8 cellular contexts compared by ENCODE assay signal in the genomic region with DNA sequence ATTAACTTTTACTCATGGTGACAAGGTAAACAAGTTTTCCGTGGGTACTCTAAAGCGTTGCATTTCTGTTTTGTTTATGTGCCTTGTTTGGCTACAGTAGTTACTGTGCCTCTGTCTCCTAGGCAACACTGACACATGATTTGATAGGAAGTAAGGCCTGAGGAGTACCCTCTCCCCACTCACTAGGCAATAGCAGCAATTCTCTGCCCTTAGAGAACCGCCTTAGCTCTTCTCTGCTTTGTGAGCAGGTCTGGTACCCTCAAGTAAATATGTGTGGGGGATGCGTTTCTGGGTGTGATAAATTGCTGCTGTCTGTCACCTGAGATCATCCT. TPM values are rescaled to one million over a fixed set of nuclear protein-coding genes. Genes with fewer than 3 reads are reported as not detected.
DNase-seq lines count a peak whose midpoint lies in the region; ATAC-seq lines count a peak whose summit lies in the region.

A gene with protein sequence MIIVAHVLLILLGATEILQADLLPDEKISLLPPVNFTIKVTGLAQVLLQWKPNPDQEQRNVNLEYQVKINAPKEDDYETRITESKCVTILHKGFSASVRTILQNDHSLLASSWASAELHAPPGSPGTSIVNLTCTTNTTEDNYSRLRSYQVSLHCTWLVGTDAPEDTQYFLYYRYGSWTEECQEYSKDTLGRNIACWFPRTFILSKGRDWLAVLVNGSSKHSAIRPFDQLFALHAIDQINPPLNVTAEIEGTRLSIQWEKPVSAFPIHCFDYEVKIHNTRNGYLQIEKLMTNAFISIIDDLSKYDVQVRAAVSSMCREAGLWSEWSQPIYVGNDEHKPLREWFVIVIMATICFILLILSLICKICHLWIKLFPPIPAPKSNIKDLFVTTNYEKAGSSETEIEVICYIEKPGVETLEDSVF (minus strand): TSS at position 76 of the 332 bp plus-strand sequence. CDS start 5,390 bp downstream, outside the sequence.

- POLR2A ChIA-PET in activated CD8-positive, alpha-beta T cell treated with anti-CD3 and anti-CD28 coated beads, Interleukin-2, amount 10 ng/mL, durations not matched to agents 7 days and 5 days (lab: Charles Lee), result no interaction called here

- H4K91ac ChIP-seq in neuronal stem cell (ENCODE audit: low read depth, low read length, poor library complexity), result no peak within 1 kb of the TSS

- no peak within 1 kb of the TSS for H2BK12ac ChIP-seq in neuronal stem cell (ENCODE audit: low read length)

- no peak within 1 kb of the TSS for H2BK5ac ChIP-seq in neuronal stem cell (ENCODE audit: low read length)

- no peak within 1 kb of the TSS for H3K27ac Mint-ChIP-seq in activated CD8-positive, alpha-beta T cell treated with anti-CD3 and anti-CD28 coated beads, Interleukin-2, amount 10 ng/mL, durations not matched to agents 7 days and 5 days

- H3K36me3 ChIP-seq in neuronal stem cell (replicated peaks in 1 of 2; ENCODE audit: control insufficient read depth in 2 of 2, insufficient read depth in 2 of 2, low read length in 2 of 2), result no peaks in the 10 kb centered on the region

- H3K14ac ChIP-seq in neuronal stem cell (ENCODE audit: low read length), result no peak within 1 kb of the TSS

- no peaks in the 10 kb centered on the region for H3K9me3 ChIP-seq in neuronal stem cell (replicated peaks in 1 of 2; ENCODE audit: control insufficient read depth in 2 of 2, insufficient read depth in 1 of 2, low read depth in 1 of 2, low read length in 2 of 2)

- H2BK120ac ChIP-seq in neuronal stem cell (ENCODE audit: low read depth, low read length), result no peak within 1 kb of the TSS

- no peak within 1 kb of the TSS for H3K23ac ChIP-seq in neuronal stem cell (ENCODE audit: low read depth, low read length, poor library complexity)

- no CpG with 5 or more reads among the region's 4 CpGs for WGBS in neuronal stem cell (ENCODE audit: extremely low coverage in 2 of 2, insufficient read length in 2 of 2, insufficient replicate concordance in 1 of 2), 2 donors

- H3K9me3 Mint-ChIP-seq in activated CD8-positive, alpha-beta T cell treated with anti-CD3 and anti-CD28 coated beads, Interleukin-2, amount 10 ng/mL, durations not matched to agents 7 days and 5 days (ENCODE audit: insufficient read depth), result no peaks in the 10 kb centered on the region

- H3K27me3 Mint-ChIP-seq in activated CD8-positive, alpha-beta T cell treated with anti-CD3 and anti-CD28 coated beads, Interleukin-2, amount 10 ng/mL, durations not matched to agents 7 days and 5 days (ENCODE audit: low read depth), result peaks cover 13% of the 10 kb centered on the region

- H3K4ac ChIP-seq in neuronal stem cell (ENCODE audit: low read length), result no peak within 1 kb of the TSS

- H3K4me1 ChIP-seq in neuronal stem cell (ENCODE audit: control insufficient read depth in 2 of 2, insufficient read depth in 1 of 2, low read depth in 1 of 2, low read length in 2 of 2), result no peaks in the 10 kb centered on the region

- CTCF ChIA-PET in activated CD8-positive, alpha-beta T cell treated with anti-CD3 and anti-CD28 coated beads, Interleukin-2, amount 10 ng/mL, durations not matched to agents 7 days and 5 days (lab: Charles Lee), result no interaction called here

- H2AK5ac ChIP-seq in neuronal stem cell (ENCODE audit: low read depth, low read length), result no peak within 1 kb of the TSS

- peak within 1 kb of the TSS; percentile 63 for H2AFZ ChIP-seq in neuronal stem cell (ENCODE audit: low read length)

- ATAC-seq in HG03378 (IDR thresholded peaks at IDR 0.05; ENCODE audit: unreplicated experiment) (peak; percentile 37), GM18873 (IDR thresholded peaks at IDR 0.05; ENCODE audit: low FRiP score, unreplicated experiment) (no peak)
- peak; percentile 44 for ATAC-seq in activated CD8-positive, alpha-beta T cell treated with anti-CD3 and anti-CD28 coated beads, Interleukin-2, amount 10 ng/mL, durations not matched to agents 7 days and 5 days

- H3K9ac ChIP-seq in neuronal stem cell (ENCODE audit: low read depth, low read length, poor library complexity), result no peak within 1 kb of the TSS

- no peak within 1 kb of the TSS for H3K18ac ChIP-seq in neuronal stem cell (ENCODE audit: low read length)

- no peaks in the 10 kb centered on the region for H3K4me1 Mint-ChIP-seq in activated CD8-positive, alpha-beta T cell treated with anti-CD3 and anti-CD28 coated beads, Interleukin-2, amount 10 ng/mL, durations not matched to agents 7 days and 5 days (ENCODE audit: low read depth)

- no peak within 1 kb of the TSS for H3K27ac ChIP-seq in neuronal stem cell (replicated peaks; ENCODE audit: low read length)

- no peak within 1 kb of the TSS for H3K4me3 ChIP-seq in neuronal stem cell (ENCODE audit: low read length in 2 of 2)

- H3K4me3 Mint-ChIP-seq in activated CD8-positive, alpha-beta T cell treated with anti-CD3 and anti-CD28 coated beads, Interleukin-2, amount 10 ng/mL, durations not matched to agents 7 days and 5 days, result no peak within 1 kb of the TSS

- H3K27me3 ChIP-seq in neuronal stem cell (ENCODE audit: control insufficient read depth in 3 of 3, insufficient read depth in 3 of 3, low read depth in 1 of 3, low read length in 3 of 3), result peaks cover 0 to 3% (median 0%) of the 10 kb centered on the region in 3 experiments

- peaks cover 2% of the 10 kb centered on the region for H3K79me1 ChIP-seq in neuronal stem cell (ENCODE audit: low read depth, low read length)

- no peak within 1 kb of the TSS for H2BK15ac ChIP-seq in neuronal stem cell (ENCODE audit: low read length)

- no peak within 1 kb of the TSS for H3K4me2 ChIP-seq in neuronal stem cell (ENCODE audit: insufficient read depth, low read length, poor library complexity, severe bottlenecking)

- DNase-seq in NCI-H1417 (lab: John Stamatoyannopoulos, UW) (peak in 2 of 3 experiments; percentile 60 to 77), NCI-H1417 treated with DMSO at 0.1 percent for 48 hours (lab: John Stamatoyannopoulos, UW) (no peak), neuronal stem cell (ENCODE audit: low spot score) (no peak), RKO (ENCODE audit: low spot score) (no peak), NCI-H1930 (lab: John Stamatoyannopoulos, UW) (no peak)
- no peak for DNase-seq in activated CD8-positive, alpha-beta T cell treated with anti-CD3 and anti-CD28 coated beads, Interleukin-2, amount 10 ng/mL, durations not matched to agents 7 days and 5 days

- no peaks in the 10 kb centered on the region for H3K36me3 Mint-ChIP-seq in activated CD8-positive, alpha-beta T cell treated with anti-CD3 and anti-CD28 coated beads, Interleukin-2, amount 10 ng/mL, durations not matched to agents 7 days and 5 days (ENCODE audit: low read depth)

- no peak within 1 kb of the TSS for H4K8ac ChIP-seq in neuronal stem cell (ENCODE audit: low read depth, low read length)

RNA-seq across cellular contexts. Expression of the gene that starts here (rescaled TPM):
- total RNA-seq in activated CD8-positive, alpha-beta T cell treated with anti-CD3 and anti-CD28 coated beads, Interleukin-2, amount 10 ng/mL, durations not matched to agents 7 days and 5 days, result not detected
- not detected for polyA plus RNA-seq in neuronal stem cell (2013, experiment 1 of 2)
- polyA plus RNA-seq in neuronal stem cell (2013, experiment 2 of 2), result 0.01 TPM

Comparison
In these comparisons a context has a peak if more than half of its experiments do, and no peak if none do; other contexts are left out.
1. DNase-seq: peak in NCI-H1417 (2 of 3); none in NCI-H1417 treated with DMSO at 0.1 percent for 48 hours (single experiment), activated CD8-positive, alpha-beta T cell treated with anti-CD3 and anti-CD28 coated beads, Interleukin-2, amount 10 ng/mL, durations not matched to agents 7 days and 5 days (single experiment), neuronal stem cell (single experiment), RKO (single experiment) and NCI-H1930 (0 of 2).
2. Peak in ATAC-seq in activated CD8-positive, alpha-beta T cell treated with anti-CD3 and anti-CD28 coated beads, Interleukin-2, amount 10 ng/mL, durations not matched to agents 7 days and 5 days; RNA of the gene not detected or under 1 TPM.